Comparison of ENCODE assay signal across 9 cellular contexts in genomic region chr7:47647213-47647985, GRCh38.
DNase-seq lines count a peak whose midpoint lies in the region; ATAC-seq and TF ChIP-seq lines count a peak whose summit lies in the region.
"Had no signal": no experiment of that assay in that cellular context is flagged by ENCODE, and none has a peak within 500 bp of the region (broad histone marks: within the 10 kb centered on the region; RNA-seq: fewer than 3 reads in every experiment).

No MANE protein-coding gene starts in this region.

- H3K4me1 Mint-ChIP-seq in naive thymus-derived CD8-positive, alpha-beta T cell = peaks cover 13 to 27% (median 23%) of the 10 kb centered on the region in 4 donors

- H3K4me3 ChIP-seq in Peyer's patch = no peak overlapping the region
- H3K4me3 ChIP-seq in suprapubic skin = no peak overlapping the region
- no peak overlapping the region for H3K4me3 ChIP-seq in WERI-Rb-1 (ENCODE audit: low read depth, low read length)

- TF ChIP-seq CTCF in Peyer's patch (IDR thresholded peaks at IDR 0.05) (no peak), suprapubic skin (IDR thresholded peaks at IDR 0.05) (no peak), WERI-Rb-1 (IDR thresholded peaks at IDR 0.05; ENCODE audit: low read depth, low read length) (no peak)

- H3K9me3 Mint-ChIP-seq in naive thymus-derived CD8-positive, alpha-beta T cell = peaks cover 0 to 19% (median 10%) of the 10 kb centered on the region in 9 donors

- H3K36me3 ChIP-seq in Peyer's patch (no peaks in the 10 kb centered on the region), suprapubic skin (no peaks in the 10 kb centered on the region), WERI-Rb-1 (no peaks in the 10 kb centered on the region)

- DNase-seq in Peyer's patch (peak in 2 of 3 donors; percentile 70 to 74), COR-L47 (lab: John Stamatoyannopoulos, UW) (no peak), suprapubic skin (ENCODE audit: low spot score in 2 of 2) (no peak), WERI-Rb-1 (no peak)
- DNase-seq in naive thymus-derived CD8-positive, alpha-beta T cell = peak in 7 of 10 donors; percentile 3 to 57 (median 27)
- DNase-seq: activated CD4-positive, CD25-positive, alpha-beta regulatory T cell had no signal

- POLR2A ChIA-PET in naive thymus-derived CD8-positive, alpha-beta T cell (lab: Charles Lee) = interaction anchor here (0.5 to 0.8 kb wide), 2 partner anchors 14 to 53 kb away, joined by 3 to 4 read pairs; no protein-coding TSS in a partner anchor

- peaks cover 2 to 12% (median 10%) of the 10 kb centered on the region in 3 donors for H3K36me3 Mint-ChIP-seq in naive thymus-derived CD8-positive, alpha-beta T cell

- H3K27me3 Mint-ChIP-seq in naive thymus-derived CD8-positive, alpha-beta T cell = no peaks in the 10 kb centered on the region

- H3K4me1 ChIP-seq in Peyer's patch = peaks cover 0 to 6% (median 0%) of the 10 kb centered on the region in 4 donors
- H3K4me1 ChIP-seq in suprapubic skin = no peaks in the 10 kb centered on the region

- no peaks in the 10 kb centered on the region for H3K9me3 ChIP-seq in Peyer's patch
- no peaks in the 10 kb centered on the region for H3K9me3 ChIP-seq in suprapubic skin
- H3K9me3 ChIP-seq in WERI-Rb-1 (ENCODE audit: severe bottlenecking) = no peaks in the 10 kb centered on the region

- TF ChIP-seq EP300 in suprapubic skin (IDR thresholded peaks at IDR 0.05) = no peak

- TF ChIP-seq POLR2A in Peyer's patch (IDR thresholded peaks at IDR 0.05) (no peak), suprapubic skin (IDR thresholded peaks at IDR 0.05) (no peak)

- ATAC-seq in GM18520 (IDR thresholded peaks at IDR 0.05; ENCODE audit: unreplicated experiment) = peak; percentile 53
- peak; percentile 88 for ATAC-seq in GM21786 (IDR thresholded peaks at IDR 0.05; ENCODE audit: unreplicated experiment)
- peak; percentile 87 to 92 for ATAC-seq in naive thymus-derived CD8-positive, alpha-beta T cell
- no peak for ATAC-seq in esophagus mucosa

- H3K27ac ChIP-seq in Peyer's patch = peak overlapping the region in 3 of 4 donors; percentile 9 to 71 (median 22)
- no peak overlapping the region for H3K27ac ChIP-seq in suprapubic skin
- no peak overlapping the region for H3K27ac ChIP-seq in WERI-Rb-1

- peak overlapping the region; percentile 90 to 97 (median 94) for H3K27ac Mint-ChIP-seq in naive thymus-derived CD8-positive, alpha-beta T cell

- WGBS in suprapubic skin = 71% methylated on average over 8 of the region's 8 CpGs

- H3K27me3 ChIP-seq in Peyer's patch = no peaks in the 10 kb centered on the region
- H3K27me3 ChIP-seq in suprapubic skin = no peaks in the 10 kb centered on the region
- no peaks in the 10 kb centered on the region for H3K27me3 ChIP-seq in WERI-Rb-1 (ENCODE audit: insufficient read depth, low read depth, severe bottlenecking)

- H3K4me3 Mint-ChIP-seq in naive thymus-derived CD8-positive, alpha-beta T cell = peak overlapping the region; percentile 67 to 85 (median 76)

Comparison
In these comparisons a context has a peak if more than half of its experiments do, and no peak if none do; other contexts are left out.
1. DNase-seq: peak in Peyer's patch (2 of 3) and naive thymus-derived CD8-positive, alpha-beta T cell (7 of 10); none in COR-L47 (single experiment), suprapubic skin (0 of 2) and WERI-Rb-1 (single experiment).
2. H3K27ac ChIP-seq: peak in Peyer's patch (3 of 4); none in suprapubic skin (single experiment) and WERI-Rb-1 (single experiment).